In genomic region chr1:22143065-22143514, GRCh38 we compare ENCODE assay signal across 8 cellular contexts. TPM values are rescaled to one million over a fixed set of nuclear protein-coding genes. Genes with fewer than 3 reads are reported as not detected.
DNase-seq lines count a peak whose midpoint lies in the region; ATAC-seq, FAIRE-seq and TF ChIP-seq lines count a peak whose summit lies in the region.

WNT4 (minus strand) TSS chr1:22143097; CDS start chr1:22142922, 175 bp downstream.

- H3K79me2 ChIP-seq in OCI-LY1 (ENCODE audit: insufficient read depth, low read length) (no peaks in the 10 kb centered on the region), K562 (ENCODE audit: control insufficient read depth, insufficient read depth, low read length) (no peaks in the 10 kb centered on the region)

- TF ChIP-seq POLR2A in K562 (conservative IDR thresholded peaks at IDR 0.05): no peak

- 0% methylated on average over 5 of the region's 67 CpGs for WGBS in K562 (ENCODE audit: insufficient coverage, low coverage, missing lambda C conversion rate)

- H3K9ac ChIP-seq in OCI-LY1 (ENCODE audit: low read length) (no peak within 1 kb of the TSS), K562 (ENCODE audit: insufficient read depth in 1 of 2, low read depth in 2 of 2, low read length in 2 of 2) (0 out of 4 replicates have a peak within 1 kb of the TSS, but pooled peaks of 1 of the 2 experiments have one; percentile 27)

- no peak within 1 kb of the TSS for H2AFZ ChIP-seq in OCI-LY1 (ENCODE audit: low read length)
- H2AFZ ChIP-seq in K562 (ENCODE audit: low read depth, low read length): no peak within 1 kb of the TSS

- H3K27me3 ChIP-seq in OCI-LY1 (ENCODE audit: insufficient read depth, low read length) (0 out of 2 replicates have a peak, but pooled peaks cover 7% of the 10 kb centered on the region), K562 (ENCODE audit: control insufficient read depth in 2 of 2, insufficient read depth in 2 of 2, low read length in 2 of 2) (peaks cover 72 to 74% of the 10 kb centered on the region in 2 experiments)

- H3K9me1 ChIP-seq in K562 (ENCODE audit: control insufficient read depth, insufficient read depth, low read length): no peaks in the 10 kb centered on the region

- no peak for FAIRE-seq in K562 (lab: Jason Lieb, UNC)

- H3K27ac Mint-ChIP-seq in stimulated activated naive B cell treated with anti-CD40 and anti-IgM and Interleukin-4, amounts not matched to agents 10 μg/mL and 1 μg/mL and 100 μg/mL, for 72 hours: no peak within 1 kb of the TSS

- H3K36me3 Mint-ChIP-seq in stimulated activated naive B cell treated with anti-CD40 and anti-IgM and Interleukin-4, amounts not matched to agents 10 μg/mL and 1 μg/mL and 100 μg/mL, for 72 hours: no peaks in the 10 kb centered on the region

- peak; percentile 19 for DNase-seq in stimulated activated CD4-positive, alpha-beta T cell treated with anti-CD3 and anti-CD28 coated beads, Interleukin-12 subunit alpha, Interleukin-12 subunit beta, amount 100 ng/mL, for 4 hours
- no peak for DNase-seq in stimulated activated CD4-positive, alpha-beta T cell treated with anti-CD3 and anti-CD28 coated beads, Interleukin-1b, Interleukin-23, amount 100 ng/mL, for 48 hours
- peak; percentile 27 to 97 (median 89) for DNase-seq in K562 (ENCODE audit: extremely low read depth in 1 of 4, low spot score in 3 of 4)
- peak; percentile 63 for DNase-seq in islet precursor cell
- no peak for DNase-seq in stimulated activated naive B cell treated with anti-CD40 and anti-IgM and Interleukin-4, amounts not matched to agents 10 μg/mL and 1 μg/mL and 100 μg/mL, for 72 hours

- H3K27ac ChIP-seq in OCI-LY1 (ENCODE audit: low read depth, low read length, poor library complexity, severe bottlenecking): no peak within 1 kb of the TSS
- H3K27ac ChIP-seq in K562 (ENCODE audit: extremely low read depth, low read depth, low read length): no peak within 1 kb of the TSS

- H3K9me3 ChIP-seq in OCI-LY1 (ENCODE audit: low read length) (no peaks in the 10 kb centered on the region), K562 (replicated peaks; ENCODE audit: control insufficient read depth, insufficient read depth, low read depth, low read length) (no peaks in the 10 kb centered on the region)

- ATAC-seq in K562 (peak; percentile 64), HG03135 (IDR thresholded peaks at IDR 0.05; ENCODE audit: unreplicated experiment) (no peak), HG03439 (IDR thresholded peaks at IDR 0.05; ENCODE audit: unreplicated experiment) (no peak)
- ATAC-seq in stimulated activated naive B cell treated with anti-CD40 and anti-IgM and Interleukin-4, amounts not matched to agents 10 μg/mL and 1 μg/mL and 100 μg/mL, for 72 hours (replicated peaks): peak; percentile 61 to 66

- no TSS peak for BruUV-seq in K562 (replicated peaks; lab: Mats Ljungman, UMichigan)

- no peak for TF ChIP-seq CTCF in OCI-LY1 (IDR thresholded peaks at IDR 0.05; ENCODE audit: low read length)
- TF ChIP-seq CTCF in K562 (IDR thresholded peaks at IDR 0.05 in 2 of 3, conservative IDR thresholded peaks at IDR 0.05 in 1 of 3; ENCODE audit: insufficient read depth in 2 of 3, low read depth in 1 of 3, low read length in 3 of 3): peak in 1 of 3 experiments; percentile 8; a peak in 1 of 6 replicates

- H3K36me3 ChIP-seq in OCI-LY1 (ENCODE audit: insufficient read depth, low read length): no peaks in the 10 kb centered on the region
- H3K36me3 ChIP-seq in K562 (ENCODE audit: control insufficient read depth, insufficient read depth, low read length): no peaks in the 10 kb centered on the region

- no peaks in the 10 kb centered on the region for H3F3A ChIP-seq in OCI-LY1 (ENCODE audit: insufficient read depth, low read length)

- H3K4me2 ChIP-seq in OCI-LY1 (ENCODE audit: low read length) (peak within 1 kb of the TSS; percentile 34; the same call in 1 of the 2 replicates), K562 (ENCODE audit: insufficient read depth, low read length) (no peak within 1 kb of the TSS)

- no peaks in the 10 kb centered on the region for H3K9me2 ChIP-seq in OCI-LY1 (ENCODE audit: low read depth, low read length)

- TF ChIP-seq RAD21 in K562 (CRISPR knock-in tag; conservative IDR thresholded peaks at IDR 0.05 in 1 of 2, IDR thresholded peaks at IDR 0.05 in 1 of 2): no peak

- in situ Hi-C loops in K562 (cut with MboI): no loop called here

- H3K4me1 Mint-ChIP-seq in stimulated activated naive B cell treated with anti-CD40 and anti-IgM and Interleukin-4, amounts not matched to agents 10 μg/mL and 1 μg/mL and 100 μg/mL, for 72 hours: peaks cover 11 to 22% of the 10 kb centered on the region in 2 donors

- intact Hi-C loops in K562 (cut with micrococcal nuclease): no loop called here

- no peaks in the 10 kb centered on the region for H3K9me3 Mint-ChIP-seq in stimulated activated naive B cell treated with anti-CD40 and anti-IgM and Interleukin-4, amounts not matched to agents 10 μg/mL and 1 μg/mL and 100 μg/mL, for 72 hours

- no peak within 1 kb of the TSS for H3K4me3 ChIP-seq in OCI-LY1 (ENCODE audit: low read depth, low read length, poor library complexity, severe bottlenecking)
- H3K4me3 ChIP-seq in K562: no peak within 1 kb of the TSS

- no peaks in the 10 kb centered on the region for H4K20me1 ChIP-seq in OCI-LY1 (ENCODE audit: insufficient read depth, low read length)
- peaks cover 36% of the 10 kb centered on the region for H4K20me1 ChIP-seq in K562 (replicated peaks; ENCODE audit: control insufficient read depth, insufficient read depth, low read length)

- POLR2A ChIA-PET in K562 (lab: Yijun Ruan, JAX): no interaction called here

- CTCF ChIA-PET in K562 (lab: Yijun Ruan, JAX; ENCODE audit: low intra/inter-chr PET ratio): interaction anchor here (0.7 kb wide), 1 partner anchor 182 kb away, joined by 6 read pairs; no protein-coding TSS in a partner anchor

- no peak for TF ChIP-seq EP300 in K562 (IDR thresholded peaks at IDR 0.05; ENCODE audit: low read length)

- peaks cover 47 to 87% of the 10 kb centered on the region in 2 donors for H3K27me3 Mint-ChIP-seq in stimulated activated naive B cell treated with anti-CD40 and anti-IgM and Interleukin-4, amounts not matched to agents 10 μg/mL and 1 μg/mL and 100 μg/mL, for 72 hours

- peaks cover 6% of the 10 kb centered on the region for H3K4me1 ChIP-seq in OCI-LY1 (ENCODE audit: insufficient read depth, low read length, severe bottlenecking)
- H3K4me1 ChIP-seq in K562 (replicated peaks in 1 of 2; ENCODE audit: control insufficient read depth in 2 of 2, insufficient read depth in 2 of 2, low read length in 2 of 2): peaks cover 0 to 21% of the 10 kb centered on the region in 2 experiments; a peak in 2 of 5 replicates

- H3K4me3 Mint-ChIP-seq in stimulated activated naive B cell treated with anti-CD40 and anti-IgM and Interleukin-4, amounts not matched to agents 10 μg/mL and 1 μg/mL and 100 μg/mL, for 72 hours: peak within 1 kb of the TSS; percentile 85 to 87

TF ChIP-seq in K562, 482 proteins besides CTCF, POLR2A, EP300 and RAD21 (continues in another document):
- TF ChIP-seq ZNF347 (CRISPR knock-in tag; IDR thresholded peaks at IDR 0.05; ENCODE audit: low read depth) (no peak), CREB1 (IDR thresholded peaks at IDR 0.05) (no peak), CREB1 (CRISPR knock-in tag; IDR thresholded peaks at IDR 0.05) (no peak), OTX1 (CRISPR knock-in tag; IDR thresholded peaks at IDR 0.05) (no peak), UBTF (IDR thresholded peaks at IDR 0.05; ENCODE audit: borderline replicate concordance in 1 of 2, low read depth in 2 of 2, low read length in 2 of 2) (0 out of 4 replicates have a peak, but pooled peaks of 1 of the 2 experiments have one; percentile 16)

RNA-seq across cellular contexts. Expression of gene WNT4, which starts in this region (rescaled TPM):
- total RNA-seq in K562 (2011; cell fraction: chromatin; rRNA removed; ENCODE audit: low replicate concordance): not detected in 2 replicates
- total RNA-seq in K562 (2011; cell fraction: nucleolus; rRNA removed): not detected in 2 replicates
- total RNA-seq in K562 (2011; cell fraction: nucleoplasm; rRNA removed): not detected in 2 replicates
- total RNA-seq in K562 (2014; rRNA removed) (not detected in 2 replicates), K562 (2014; rRNA removed; fragmentation: Illumina TruSeq; extraction: Trizol) (not detected in 2 replicates), K562 (2015; rRNA removed; fragmentation: Illumina TruSeq; extraction: Trizol) (not detected in 2 replicates), K562 (2021) (0.04 TPM in 1 of 2 replicates, not detected in the other)
- polyA plus RNA-seq in K562 (2011; rRNA removed) (not detected in 2 replicates), K562 (2014; fragmentation: Illumina TruSeq; extraction: Trizol) (not detected in 2 replicates), K562 (2014; fragmentation: Nextera tagmentation; extraction: Ambion mirVana) (under 1 TPM in 1 of 2 experiments, not detected in 1; 0.01 TPM), K562 (2014; rRNA removed) (not detected in 2 replicates)
- polyA plus RNA-seq in K562 (2011; cell fraction: cytosol; rRNA removed): 0.01 and 0.03 TPM in 2 replicates
- not detected in 2 replicates for polyA plus RNA-seq in K562 (2011; cell fraction: nucleus; rRNA removed)
- 0.05 and 0.07 TPM in 2 replicates for polyA plus RNA-seq in K562 (2012)
- polyA minus RNA-seq in K562 (2011; rRNA and poly(A)+ RNA removed): not detected in 2 replicates
- not detected in 2 replicates for polyA minus RNA-seq in K562 (2011; cell fraction: cytosol; rRNA and poly(A)+ RNA removed)
- polyA minus RNA-seq in K562 (2011; cell fraction: nucleus; rRNA and poly(A)+ RNA removed): not detected in 2 replicates

Comparison
In these comparisons a context has a peak if more than half of its experiments do, and no peak if none do; other contexts are left out.
1. DNase-seq: peak in stimulated activated CD4-positive, alpha-beta T cell treated with anti-CD3 and anti-CD28 coated beads, Interleukin-12 subunit alpha, Interleukin-12 subunit beta, amount 100 ng/mL, for 4 hours (single experiment) and islet precursor cell (single experiment); none in stimulated activated CD4-positive, alpha-beta T cell treated with anti-CD3 and anti-CD28 coated beads, Interleukin-1b, Interleukin-23, amount 100 ng/mL, for 48 hours (single experiment) and stimulated activated naive B cell treated with anti-CD40 and anti-IgM and Interleukin-4, amounts not matched to agents 10 μg/mL and 1 μg/mL and 100 μg/mL, for 72 hours (single experiment).
2. Peak in DNase-seq and ATAC-seq in K562; RNA of the gene not detected or under 1 TPM.
3. ATAC-seq: peak in stimulated activated naive B cell treated with anti-CD40 and anti-IgM and Interleukin-4, amounts not matched to agents 10 μg/mL and 1 μg/mL and 100 μg/mL, for 72 hours (2 of 2); none in HG03135 (single experiment) and HG03439 (single experiment).